Comparison of ENCODE assay signal across 9 cellular contexts in the genomic region with DNA sequence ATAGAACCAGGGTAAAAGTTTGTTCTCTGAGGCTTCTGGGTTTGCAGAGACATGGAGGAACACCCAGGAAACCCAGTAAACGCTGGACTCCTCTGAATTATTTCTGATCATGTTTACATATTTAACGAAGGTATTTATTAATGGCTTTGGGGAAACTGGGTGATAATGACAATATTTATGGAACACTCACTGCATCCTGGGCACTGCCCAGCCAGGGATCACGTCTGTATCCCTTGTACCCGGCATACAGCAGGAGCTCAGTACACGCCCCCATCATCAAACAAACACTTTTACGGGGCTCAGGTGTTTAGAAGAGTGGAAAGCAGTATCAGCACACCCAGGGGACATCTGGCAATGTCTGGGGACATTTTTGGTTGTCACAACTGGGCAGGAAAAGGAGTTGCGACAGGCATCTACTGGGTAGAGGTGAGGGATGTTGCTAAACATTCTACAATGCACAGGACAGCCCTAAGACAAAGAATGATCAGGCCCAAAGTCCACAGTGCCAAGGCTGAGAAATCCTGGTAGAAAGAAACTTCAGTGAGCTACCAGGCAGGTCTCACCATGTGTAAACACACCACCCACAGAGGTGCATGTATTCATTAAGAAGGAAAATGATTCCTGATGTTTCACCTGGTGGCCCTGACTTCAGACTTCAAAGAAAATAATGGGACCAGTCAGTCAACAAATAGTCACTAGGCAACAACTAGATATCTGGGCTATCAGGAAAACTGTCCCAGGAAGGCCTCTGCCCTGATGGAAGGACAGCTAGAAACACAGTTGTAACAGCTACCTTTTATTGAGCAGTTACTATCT. TPM values are rescaled to one million over a fixed set of nuclear protein-coding genes. Genes with fewer than 3 reads are reported as not detected.
DNase-seq lines count a peak whose midpoint lies in the region; ATAC-seq and TF ChIP-seq lines count a peak whose summit lies in the region.
"Had no signal": no experiment of that assay in that cellular context is flagged by ENCODE, and none has a peak within 500 bp of the region (broad histone marks: within the 10 kb centered on the region; RNA-seq: fewer than 3 reads in every experiment).

No MANE protein-coding gene starts in this region.

- no peak for TF ChIP-seq EP300 in esophagus muscularis mucosa (IDR thresholded peaks at IDR 0.05)

- 0 out of 4 replicates have a peak overlapping the region, but pooled peaks of 1 of the 2 experiments have one; percentile 10 for H3K4me3 ChIP-seq in HCT116 (replicated peaks in 1 of 2; ENCODE audit: low read depth in 1 of 2, low read length in 2 of 2)
- H3K4me3 ChIP-seq in NT2/D1 (ENCODE audit: insufficient read length, low read depth), result no peak overlapping the region
- no peak overlapping the region for H3K4me3 ChIP-seq in esophagus muscularis mucosa

- no peak for TF ChIP-seq RAD21 in HCT116 (IDR thresholded peaks at IDR 0.05; ENCODE audit: low read depth)

- ATAC-seq in HCT116, result peak; percentile 6; the same call in 1 of the 2 replicates
- no peak for ATAC-seq in HG02970 (IDR thresholded peaks at IDR 0.05; ENCODE audit: low FRiP score, unreplicated experiment)
- no peak for ATAC-seq in activated CD4-positive, CD25-positive, alpha-beta regulatory T cell treated with anti-CD3 and anti-CD28 coated beads, Interleukin-2, amount 50 U/mL, for 24 hours

- no TSS peak for BruUV-seq in HCT116 (replicated peaks; lab: Mats Ljungman, UMichigan)

- H3K9me2 ChIP-seq in HCT116 (ENCODE audit: insufficient read depth), result no peaks in the 10 kb centered on the region

- RAD21 ChIA-PET in HCT116 (lab: Charles Lee; ENCODE audit: low non-redundant PET in 1 of 2, low total read pairs in 2 of 2, uncharacterized antibody in 2 of 2, unreplicated experiment in 2 of 2), result interaction anchor here in 1 of 2 experiments (0.5 kb wide), 1 partner anchor 21 kb away, joined by 4 read pairs; no protein-coding TSS in a partner anchor

- TF ChIP-seq POLR2A in HCT116 (IDR thresholded peaks at IDR 0.05; ENCODE audit: borderline replicate concordance, extremely low read depth, insufficient read depth, insufficient read length) (no peak), esophagus muscularis mucosa (IDR thresholded peaks at IDR 0.05; ENCODE audit: low read depth) (no peak)

- CTCF ChIA-PET in HCT116 (lab: Charles Lee), result interaction anchor here (1.6 kb wide), 1 partner anchor 63 kb away, joined by 4 read pairs; no protein-coding TSS in a partner anchor

- DNase-seq in HCT116 (ENCODE audit: low read depth, low spot score), result no peak
- no peak for DNase-seq in NT2/D1 (ENCODE audit: low read depth, low spot score)
- no peak for DNase-seq in esophagus muscularis mucosa (ENCODE audit: extremely low spot score)
- DNase-seq in retina, result peak; percentile 43
- DNase-seq in GOT3 (lab: John Stamatoyannopoulos, UW), result no peak
- no peak for DNase-seq in amniotic stem cell (lab: John Stamatoyannopoulos, UW)
- DNase-seq: activated T-cell treated with anti-CD3 and anti-CD28 coated beads, Interleukin-2, amount 50 U/mL, for 48 hours had no signal

- 70% methylated on average over 7 of the region's 7 CpGs for WGBS in esophagus muscularis mucosa

- POLR2A ChIA-PET in HCT116 (lab: Charles Lee), result interaction anchor here (0.7 to 1.5 kb wide), 6 partner anchors 10 to 333 kb away, joined by 3 to 4 read pairs (median 3); partner anchors contain the start of gene ZMYND8

- H3K36me3 ChIP-seq in HCT116 (ENCODE audit: control insufficient read depth in 1 of 2, insufficient read depth in 2 of 2, low read length in 2 of 2) (no peaks in the 10 kb centered on the region), NT2/D1 (ENCODE audit: insufficient read depth, insufficient read length, low read length) (peaks cover 10% of the 10 kb centered on the region), esophagus muscularis mucosa (no peaks in the 10 kb centered on the region)

- H3K4me2 ChIP-seq in HCT116 (ENCODE audit: low read length), result peak overlapping the region; percentile 88

- H3K27ac ChIP-seq in HCT116 (ENCODE audit: low read depth, low read length) (peak overlapping the region; percentile 92), esophagus muscularis mucosa (replicated peaks in 1 of 4) (peak overlapping the region; percentile 92 to 99 (median 96))

- intact Hi-C loops in HCT116 (cut with micrococcal nuclease) (no loop called here), esophagus muscularis mucosa (cut with DNase I) (no loop called here)

- no peaks in the 10 kb centered on the region for H3K27me3 ChIP-seq in HCT116 (ENCODE audit: insufficient read depth, low read length)
- H3K27me3 ChIP-seq in NT2/D1 (ENCODE audit: insufficient read depth, insufficient read length), result no peaks in the 10 kb centered on the region
- no peaks in the 10 kb centered on the region for H3K27me3 ChIP-seq in esophagus muscularis mucosa

- H3K9me3 ChIP-seq in HCT116 (ENCODE audit: control insufficient read depth in 1 of 2, insufficient read depth in 1 of 2, low read depth in 1 of 2, low read length in 2 of 2), result no peaks in the 10 kb centered on the region
- no peaks in the 10 kb centered on the region for H3K9me3 ChIP-seq in NT2/D1 (ENCODE audit: insufficient read depth, low read length)
- peaks cover 0 to 5% (median 0%) of the 10 kb centered on the region in 4 donors for H3K9me3 ChIP-seq in esophagus muscularis mucosa

- H4K20me1 ChIP-seq in HCT116 (ENCODE audit: insufficient read depth), result no peaks in the 10 kb centered on the region

- H3K4me1 ChIP-seq in HCT116 (ENCODE audit: control insufficient read depth in 1 of 2, insufficient read depth in 2 of 2, low read length in 2 of 2) (peaks cover 89 to 94% of the 10 kb centered on the region in 2 experiments), NT2/D1 (ENCODE audit: insufficient read depth, insufficient read length) (peaks cover 24% of the 10 kb centered on the region), esophagus muscularis mucosa (peaks cover 83 to 100% (median 97%) of the 10 kb centered on the region in 4 donors)

- TF ChIP-seq CTCF in HCT116 (IDR thresholded peaks at IDR 0.05 in 2 of 3, conservative IDR thresholded peaks at IDR 0.05 in 1 of 3; ENCODE audit: borderline replicate concordance in 1 of 3, insufficient read depth in 1 of 3, low read depth in 2 of 3, low read length in 2 of 3) (no peak), esophagus muscularis mucosa (IDR thresholded peaks at IDR 0.05) (no peak)

- peaks cover 89% of the 10 kb centered on the region for H3K79me2 ChIP-seq in HCT116 (ENCODE audit: insufficient read depth, low read length)

- peak overlapping the region; percentile 37 for H3K9ac ChIP-seq in HCT116 (ENCODE audit: low read length)
- H3K9ac ChIP-seq in NT2/D1 (ENCODE audit: insufficient read length, low read depth), result peak overlapping the region; percentile 32

- no peak overlapping the region for H2AFZ ChIP-seq in HCT116 (ENCODE audit: low read depth, low read length, poor library complexity, severe bottlenecking)

TF ChIP-seq in HCT116, 20 proteins besides CTCF, POLR2A, EP300 and RAD21:
- no peak for TF ChIP-seq YY1 (IDR thresholded peaks at IDR 0.05; ENCODE audit: extremely low read depth, insufficient replicate concordance, low read depth, low read length)
- TF ChIP-seq CBX3 (IDR thresholded peaks at IDR 0.05; ENCODE audit: low read depth), result no peak
- TF ChIP-seq ZNF274 (IDR thresholded peaks at IDR 0.05; ENCODE audit: low read depth, low read length), result no peak
- TF ChIP-seq SRF (IDR thresholded peaks at IDR 0.05; ENCODE audit: low read depth), result no peak
- no peak for TF ChIP-seq EGR1 (IDR thresholded peaks at IDR 0.05; ENCODE audit: low read depth)

RNA-seq across cellular contexts. Expression of gene ZMYND8, which starts 35.3 kb away (rescaled TPM):
- total RNA-seq in HCT116 (2021; ENCODE audit: unreplicated experiment) (29.0 TPM), esophagus muscularis mucosa (10 to 100 TPM; 44.6 to 78.6 (median 65.8) TPM)
- polyA plus RNA-seq in HCT116 (2012), result 16.1 and 18.2 TPM in 2 replicates
